In genomic region chr7:78071821-78072590, GRCh38 we compare ENCODE assay signal across 31 cellular contexts.
"Had no signal": no experiment of that assay in that cellular context is flagged by ENCODE, and none has a peak within 500 bp of the region (broad histone marks: within the 10 kb centered on the region; RNA-seq: fewer than 3 reads in every experiment).

No MANE protein-coding gene starts in this region.

- H3K4me3 ChIP-seq: ascending aorta, breast epithelium, cardiac muscle cell, coronary artery, dorsolateral prefrontal cortex, esophagus squamous epithelium, gastroesophageal sphincter had no signal

- H3K36me3 ChIP-seq: ascending aorta, breast epithelium, cardiac muscle cell, esophagus squamous epithelium, gastroesophageal sphincter had no signal

- H3K27ac Mint-ChIP-seq: activated CD4-positive, alpha-beta memory T cell treated with anti-CD3 and anti-CD28 coated beads for 36 hours; activated CD4-positive, alpha-beta T cell treated with anti-CD3 and anti-CD28 coated beads for 36 hours; activated CD4-positive, alpha-beta T cell treated with anti-CD3 and anti-CD28 coated beads, Interleukin-2, amount 10 ng/mL, durations not matched to agents 24 days and 14 days; activated naive CD4-positive, alpha-beta T cell treated with anti-CD3 and anti-CD28 coated beads, Interleukin-2, amount 10 ng/mL, durations not matched to agents 7 days and 5 days; activated naive CD4-positive, alpha-beta T cell treated with anti-CD3 and anti-CD28 coated beads, Interleukin-2, amount 50 U/mL, for 72 hours; activated naive CD8-positive, alpha-beta T cell treated with anti-CD3 and anti-CD28 coated beads, Interleukin-2, amount 10 ng/mL, durations not matched to agents 7 days and 5 days; activated T-cell treated with anti-CD3 and anti-CD28 coated beads, Interleukin-2, amount 50 U/mL, for 24 hours; activated T-cell treated with anti-CD3 and anti-CD28 coated beads, Interleukin-2, amount 50 U/mL, for 72 hours; dendritic cell treated with granulocyte-macrophage colony-stimulating factor and Interleukin-4, amounts not matched to agents 40 ng/mL and 50 ng/mL, for 4 days; effector memory CD8-positive, alpha-beta T cell had no signal

- ATAC-seq: activated CD4-positive, alpha-beta T cell treated with anti-CD3 and anti-CD28 coated beads for 36 hours; activated naive CD4-positive, alpha-beta T cell treated with anti-CD3 and anti-CD28 coated beads, Interleukin-2, amount 50 U/mL, for 72 hours; activated T-cell treated with anti-CD3 and anti-CD28 coated beads, Interleukin-2, amount 50 U/mL, for 72 hours; effector memory CD8-positive, alpha-beta T cell; gastroesophageal sphincter had no signal

- DNase-seq: activated CD4-positive, alpha-beta memory T cell treated with anti-CD3 and anti-CD28 coated beads for 36 hours; activated CD4-positive, alpha-beta T cell treated with anti-CD3 and anti-CD28 coated beads for 36 hours; activated CD4-positive, alpha-beta T cell treated with anti-CD3 and anti-CD28 coated beads, Interleukin-2, amount 10 ng/mL, durations not matched to agents 24 days and 14 days; activated CD4-positive, CD25-positive, alpha-beta regulatory T cell; activated CD4-positive, CD25-positive, alpha-beta regulatory T cell treated with anti-CD3 and anti-CD28 coated beads, Interleukin-2, amount 50 U/mL, for 72 hours; activated CD8-positive, alpha-beta memory T cell treated with anti-CD3 and anti-CD28 coated beads, Interleukin-2, amount 50 U/mL, for 48 hours; activated gamma-delta T cell; activated naive CD4-positive, alpha-beta T cell; activated naive CD4-positive, alpha-beta T cell treated with anti-CD3 and anti-CD28 coated beads, Interleukin-2, amount 10 ng/mL, durations not matched to agents 7 days and 5 days; activated naive CD8-positive, alpha-beta T cell treated with anti-CD3 and anti-CD28 coated beads, Interleukin-2, amount 10 ng/mL, durations not matched to agents 7 days and 5 days; activated T-cell treated with anti-CD3 and anti-CD28 coated beads for 4 hours; activated T-cell treated with anti-CD3 and anti-CD28 coated beads, Interleukin-2, amount 50 U/mL, for 24 hours; activated T-cell treated with anti-CD3 and anti-CD28 coated beads, Interleukin-2, amount 50 U/mL, for 72 hours; central memory CD4-positive, alpha-beta T cell; cerebellar nuclear complex; dorsolateral prefrontal cortex; effector CD4-positive, alpha-beta T cell; effector memory CD8-positive, alpha-beta T cell; esophagus squamous epithelium; foreskin melanocyte; T-helper 1 cell; T-helper 2 cell had no signal

- H3K36me3 Mint-ChIP-seq: activated CD4-positive, alpha-beta memory T cell treated with anti-CD3 and anti-CD28 coated beads for 36 hours; activated naive CD4-positive, alpha-beta T cell treated with anti-CD3 and anti-CD28 coated beads, Interleukin-2, amount 10 ng/mL, durations not matched to agents 7 days and 5 days; activated naive CD4-positive, alpha-beta T cell treated with anti-CD3 and anti-CD28 coated beads, Interleukin-2, amount 50 U/mL, for 72 hours; activated naive CD8-positive, alpha-beta T cell treated with anti-CD3 and anti-CD28 coated beads, Interleukin-2, amount 10 ng/mL, durations not matched to agents 7 days and 5 days had no signal

- H3K4me3 Mint-ChIP-seq: activated CD4-positive, alpha-beta memory T cell treated with anti-CD3 and anti-CD28 coated beads for 36 hours; activated CD4-positive, alpha-beta T cell treated with anti-CD3 and anti-CD28 coated beads for 36 hours; activated CD4-positive, alpha-beta T cell treated with anti-CD3 and anti-CD28 coated beads, Interleukin-2, amount 10 ng/mL, durations not matched to agents 24 days and 14 days; activated naive CD4-positive, alpha-beta T cell treated with anti-CD3 and anti-CD28 coated beads, Interleukin-2, amount 10 ng/mL, durations not matched to agents 7 days and 5 days; activated naive CD8-positive, alpha-beta T cell treated with anti-CD3 and anti-CD28 coated beads, Interleukin-2, amount 10 ng/mL, durations not matched to agents 7 days and 5 days; activated T-cell treated with anti-CD3 and anti-CD28 coated beads, Interleukin-2, amount 50 U/mL, for 24 hours; activated T-cell treated with anti-CD3 and anti-CD28 coated beads, Interleukin-2, amount 50 U/mL, for 72 hours; brain; dendritic cell treated with granulocyte-macrophage colony-stimulating factor and Interleukin-4, amounts not matched to agents 40 ng/mL and 50 ng/mL, for 4 days; effector memory CD8-positive, alpha-beta T cell had no signal

- H3K4me1 Mint-ChIP-seq: activated CD4-positive, alpha-beta T cell treated with anti-CD3 and anti-CD28 coated beads for 36 hours; activated CD4-positive, alpha-beta T cell treated with anti-CD3 and anti-CD28 coated beads, Interleukin-2, amount 10 ng/mL, durations not matched to agents 24 days and 14 days; activated naive CD4-positive, alpha-beta T cell treated with anti-CD3 and anti-CD28 coated beads, Interleukin-2, amount 10 ng/mL, durations not matched to agents 7 days and 5 days; activated naive CD8-positive, alpha-beta T cell treated with anti-CD3 and anti-CD28 coated beads, Interleukin-2, amount 10 ng/mL, durations not matched to agents 7 days and 5 days had no signal

- H3K9me3 ChIP-seq: ascending aorta, breast epithelium, esophagus squamous epithelium, gastroesophageal sphincter had no signal

- H3K9me3 Mint-ChIP-seq: activated CD4-positive, alpha-beta memory T cell treated with anti-CD3 and anti-CD28 coated beads for 36 hours; activated CD4-positive, alpha-beta T cell treated with anti-CD3 and anti-CD28 coated beads, Interleukin-2, amount 10 ng/mL, durations not matched to agents 24 days and 14 days; activated naive CD4-positive, alpha-beta T cell treated with anti-CD3 and anti-CD28 coated beads, Interleukin-2, amount 10 ng/mL, durations not matched to agents 7 days and 5 days; activated naive CD4-positive, alpha-beta T cell treated with anti-CD3 and anti-CD28 coated beads, Interleukin-2, amount 50 U/mL, for 72 hours; activated naive CD8-positive, alpha-beta T cell treated with anti-CD3 and anti-CD28 coated beads, Interleukin-2, amount 10 ng/mL, durations not matched to agents 7 days and 5 days; activated T-cell treated with anti-CD3 and anti-CD28 coated beads, Interleukin-2, amount 50 U/mL, for 24 hours; activated T-cell treated with anti-CD3 and anti-CD28 coated beads, Interleukin-2, amount 50 U/mL, for 72 hours; brain; dendritic cell treated with granulocyte-macrophage colony-stimulating factor and Interleukin-4, amounts not matched to agents 40 ng/mL and 50 ng/mL, for 4 days; effector memory CD8-positive, alpha-beta T cell had no signal

- H3K4me1 ChIP-seq: ascending aorta, breast epithelium, esophagus squamous epithelium, gastroesophageal sphincter had no signal

- H3K27me3 ChIP-seq: ascending aorta, breast epithelium, dorsolateral prefrontal cortex, esophagus squamous epithelium, gastroesophageal sphincter had no signal

- H3K27me3 Mint-ChIP-seq: activated CD4-positive, alpha-beta T cell treated with anti-CD3 and anti-CD28 coated beads, Interleukin-2, amount 10 ng/mL, durations not matched to agents 24 days and 14 days; activated naive CD8-positive, alpha-beta T cell treated with anti-CD3 and anti-CD28 coated beads, Interleukin-2, amount 10 ng/mL, durations not matched to agents 7 days and 5 days; brain; dendritic cell treated with granulocyte-macrophage colony-stimulating factor and Interleukin-4, amounts not matched to agents 40 ng/mL and 50 ng/mL, for 4 days had no signal

- H3K27ac ChIP-seq: ascending aorta, breast epithelium, cardiac muscle cell, coronary artery, dorsolateral prefrontal cortex, epithelial cell of prostate, esophagus squamous epithelium, gastroesophageal sphincter had no signal
